ENCODE assay signal across 10 cellular contexts in the genomic region with DNA sequence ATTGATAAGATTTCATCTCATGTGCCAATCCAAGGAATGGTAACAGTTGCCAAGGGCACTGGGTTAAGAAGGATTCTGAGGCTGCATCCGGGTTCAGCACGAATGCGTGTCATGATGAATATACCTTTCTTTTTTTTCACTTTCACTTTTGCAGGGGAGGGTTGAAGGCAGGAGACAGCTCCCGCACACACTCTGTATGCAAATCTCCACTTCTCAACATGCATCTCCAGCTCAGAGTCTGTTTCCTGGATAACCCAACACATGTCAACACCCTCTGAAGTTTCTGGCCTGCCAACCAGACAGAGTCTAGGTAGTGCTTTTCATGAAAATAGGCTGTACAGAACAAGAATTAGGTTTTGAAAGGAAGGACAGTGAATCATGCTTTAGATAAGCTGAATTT. TPM values are rescaled to one million over a fixed set of nuclear protein-coding genes. Genes with fewer than 3 reads are reported as not detected.
A peak's percentile ranks its signal among the peaks of the same experiment; 100 is the strongest.
DNase-seq lines count a peak whose midpoint lies in the region; ATAC-seq, FAIRE-seq and TF ChIP-seq lines count a peak whose summit lies in the region.
"Had no signal": no experiment of that assay in that cellular context is flagged by ENCODE, and none has a peak within 500 bp of the region (broad histone marks: within the 10 kb centered on the region; RNA-seq: fewer than 3 reads in every experiment).

No MANE protein-coding gene starts in this region.

- ATAC-seq in HG02852 (IDR thresholded peaks at IDR 0.05; ENCODE audit: unreplicated experiment) (peak; percentile 100), activated B cell treated with CpG ODN at 0.5 μM for 24 hours (ENCODE audit: low read depth) (peak; percentile 88), lower lobe of right lung (no peak)

- peak overlapping the region; percentile 72 for H3K27ac Mint-ChIP-seq in activated B cell treated with CpG ODN at 0.5 μM for 24 hours

- H3K27me3 Mint-ChIP-seq in activated B cell treated with CpG ODN at 0.5 μM for 24 hours = no peaks in the 10 kb centered on the region

- no peaks in the 10 kb centered on the region for H3K4me1 ChIP-seq in lower lobe of right lung
- H3K4me1 ChIP-seq: parathyroid adenoma had no signal

- H3K4me3 ChIP-seq in WERI-Rb-1 (ENCODE audit: low read depth, low read length) (no peak overlapping the region), lower lobe of right lung (no peak overlapping the region)

- CTCF ChIA-PET in activated B cell treated with CpG ODN at 0.5 μM for 24 hours (lab: Charles Lee) = no interaction called here

- H3K27ac ChIP-seq in WERI-Rb-1 = no peak overlapping the region
- H3K27ac ChIP-seq in lower lobe of right lung = no peak overlapping the region
- H3K27ac ChIP-seq: parathyroid adenoma had no signal

- peaks cover 30% of the 10 kb centered on the region for H3K36me3 ChIP-seq in WERI-Rb-1
- peaks cover 96% of the 10 kb centered on the region for H3K36me3 ChIP-seq in lower lobe of right lung

- DNase-seq in GM19239 (ENCODE audit: insufficient read length, low spot score) (peak; percentile 73), activated B cell treated with CpG ODN at 0.5 μM for 24 hours (no peak), iPS-NIHi11 (ENCODE audit: low spot score) (no peak), WERI-Rb-1 (no peak), mesenteric fat pad (ENCODE audit: low spot score) (no peak), lower lobe of right lung (no peak)
- DNase-seq in stimulated activated CD4-positive, alpha-beta T cell treated with anti-CD3 and anti-CD28 coated beads, Interleukin-15, amount 100 ng/mL, for 24 hours = peak; percentile 43

- intact Hi-C loops in activated B cell treated with CpG ODN at 0.5 μM for 24 hours (cut with micrococcal nuclease) = no loop called here
- intact Hi-C loops in lower lobe of right lung (cut with DNase I) = no loop called here

- FAIRE-seq in GM19239 (lab: Jason Lieb, UNC) = peak; percentile 95

- TF ChIP-seq CTCF in activated B cell treated with CpG ODN at 0.5 μM for 24 hours (IDR thresholded peaks at IDR 0.05) (no peak), WERI-Rb-1 (IDR thresholded peaks at IDR 0.05; ENCODE audit: low read depth, low read length) (no peak), lower lobe of right lung (IDR thresholded peaks at IDR 0.05) (no peak)

- H3K4me3 Mint-ChIP-seq in activated B cell treated with CpG ODN at 0.5 μM for 24 hours = no peak overlapping the region

- POLR2A ChIA-PET in activated B cell treated with CpG ODN at 0.5 μM for 24 hours (lab: Charles Lee) = interaction anchor here (1.6 kb wide), 1 partner anchor 22 kb away, joined by 7 read pairs; a partner anchor contains a TSS

- H3K9me3 ChIP-seq in WERI-Rb-1 (ENCODE audit: severe bottlenecking) = no peaks in the 10 kb centered on the region
- no peaks in the 10 kb centered on the region for H3K9me3 ChIP-seq in lower lobe of right lung

- H3K36me3 Mint-ChIP-seq in activated B cell treated with CpG ODN at 0.5 μM for 24 hours (ENCODE audit: low read depth) = peaks cover 89% of the 10 kb centered on the region

- no peaks in the 10 kb centered on the region for H3K9me3 Mint-ChIP-seq in activated B cell treated with CpG ODN at 0.5 μM for 24 hours

- H3K4me1 Mint-ChIP-seq in activated B cell treated with CpG ODN at 0.5 μM for 24 hours = peaks cover 17% of the 10 kb centered on the region

- no peaks in the 10 kb centered on the region for H3K27me3 ChIP-seq in WERI-Rb-1 (ENCODE audit: insufficient read depth, low read depth, severe bottlenecking)
- no peaks in the 10 kb centered on the region for H3K27me3 ChIP-seq in lower lobe of right lung (ENCODE audit: low read depth)

RNA-seq across cellular contexts. Expression of a gene that starts 21.6 kb away (rescaled TPM):
- total RNA-seq in activated B cell treated with CpG ODN at 0.5 μM for 24 hours (13.8 and 18.0 TPM in 2 replicates), mesenteric fat pad (15.0 TPM), lower lobe of right lung (13.5 TPM)

RNA-seq across cellular contexts. Expression of a gene that starts 45.7 kb away (rescaled TPM):
- total RNA-seq in activated B cell treated with CpG ODN at 0.5 μM for 24 hours (not detected in 2 replicates), mesenteric fat pad (not detected), lower lobe of right lung (not detected)
- total RNA-seq: NCI-H460 had no signal

Comparison
In these comparisons a context has a peak if more than half of its experiments do, and no peak if none do; other contexts are left out.
1. DNase-seq: peak in GM19239 (single experiment) and stimulated activated CD4-positive, alpha-beta T cell treated with anti-CD3 and anti-CD28 coated beads, Interleukin-15, amount 100 ng/mL, for 24 hours (single experiment); none in activated B cell treated with CpG ODN at 0.5 μM for 24 hours (single experiment), iPS-NIHi11 (single experiment), WERI-Rb-1 (single experiment), mesenteric fat pad (single experiment) and lower lobe of right lung (single experiment).
2. ATAC-seq: peak in HG02852 (single experiment) and activated B cell treated with CpG ODN at 0.5 μM for 24 hours (single experiment); none in lower lobe of right lung (0 of 2).